ENCODE assay signal across 1 cellular context in the genomic region with DNA sequence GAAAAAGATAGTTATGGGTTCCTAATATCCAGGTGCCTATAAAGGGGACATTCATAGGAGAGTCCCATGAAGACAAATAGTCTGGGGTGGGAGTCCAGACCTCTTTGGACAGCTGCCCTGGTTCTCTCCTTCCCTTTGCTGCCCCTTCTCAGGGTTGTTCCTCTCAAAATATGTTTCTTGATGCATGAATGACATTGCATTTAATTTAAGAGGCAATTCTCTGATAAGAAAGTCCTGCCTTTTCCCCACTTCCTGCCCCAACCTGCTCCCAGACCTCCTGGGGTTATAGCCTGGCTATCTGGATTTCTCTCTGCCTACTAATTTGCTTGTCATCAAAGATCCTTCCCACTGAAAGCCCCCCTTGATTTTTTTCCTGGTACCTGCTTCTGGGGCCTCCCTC.
A peak's percentile ranks its signal among the peaks of the same experiment; 100 is the strongest.
TF ChIP-seq lines count a peak whose summit lies in the region.

No MANE protein-coding gene starts in this region.

TF ChIP-seq in K562, 482 proteins besides CTCF, POLR2A, EP300 and RAD21 (continued from another document):
- TF ChIP-seq, protein P1, sequence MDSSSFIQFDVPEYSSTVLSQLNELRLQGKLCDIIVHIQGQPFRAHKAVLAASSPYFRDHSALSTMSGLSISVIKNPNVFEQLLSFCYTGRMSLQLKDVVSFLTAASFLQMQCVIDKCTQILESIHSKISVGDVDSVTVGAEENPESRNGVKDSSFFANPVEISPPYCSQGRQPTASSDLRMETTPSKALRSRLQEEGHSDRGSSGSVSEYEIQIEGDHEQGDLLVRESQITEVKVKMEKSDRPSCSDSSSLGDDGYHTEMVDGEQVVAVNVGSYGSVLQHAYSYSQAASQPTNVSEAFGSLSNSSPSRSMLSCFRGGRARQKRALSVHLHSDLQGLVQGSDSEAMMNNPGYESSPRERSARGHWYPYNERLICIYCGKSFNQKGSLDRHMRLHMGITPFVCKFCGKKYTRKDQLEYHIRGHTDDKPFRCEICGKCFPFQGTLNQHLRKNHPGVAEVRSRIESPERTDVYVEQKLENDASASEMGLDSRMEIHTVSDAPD (CRISPR knock-in tag; IDR thresholded peaks at IDR 0.05): no peak
- no peak for TF ChIP-seq MTA2 (IDR thresholded peaks at IDR 0.05; ENCODE audit: low read depth)
- no peak for TF ChIP-seq RB1 (IDR thresholded peaks at IDR 0.05; ENCODE audit: low read depth)
- TF ChIP-seq, protein P2, sequence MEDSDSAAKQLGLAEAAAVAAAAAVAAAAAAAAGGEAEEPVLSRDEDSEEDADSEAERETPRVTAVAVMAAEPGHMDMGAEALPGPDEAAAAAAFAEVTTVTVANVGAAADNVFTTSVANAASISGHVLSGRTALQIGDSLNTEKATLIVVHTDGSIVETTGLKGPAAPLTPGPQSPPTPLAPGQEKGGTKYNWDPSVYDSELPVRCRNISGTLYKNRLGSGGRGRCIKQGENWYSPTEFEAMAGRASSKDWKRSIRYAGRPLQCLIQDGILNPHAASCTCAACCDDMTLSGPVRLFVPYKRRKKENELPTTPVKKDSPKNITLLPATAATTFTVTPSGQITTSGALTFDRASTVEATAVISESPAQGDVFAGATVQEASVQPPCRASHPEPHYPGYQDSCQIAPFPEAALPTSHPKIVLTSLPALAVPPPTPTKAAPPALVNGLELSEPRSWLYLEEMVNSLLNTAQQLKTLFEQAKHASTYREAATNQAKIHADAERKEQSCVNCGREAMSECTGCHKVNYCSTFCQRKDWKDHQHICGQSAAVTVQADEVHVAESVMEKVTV (CRISPR knock-in tag; IDR thresholded peaks at IDR 0.05): no peak
- no peak for TF ChIP-seq NFYB (IDR thresholded peaks at IDR 0.05; ENCODE audit: extremely low read depth, insufficient read length)
- no peak for TF ChIP-seq EP400 (IDR thresholded peaks at IDR 0.05)
- no peak for TF ChIP-seq ZNF589 (CRISPR knock-in tag; IDR thresholded peaks at IDR 0.05; ENCODE audit: low read depth)
- no peak for TF ChIP-seq PTRF (tag; IDR thresholded peaks at IDR 0.05)
- TF ChIP-seq IFI16 (CRISPR knock-in tag; IDR thresholded peaks at IDR 0.05): no peak
- no peak for TF ChIP-seq ZNF696 (CRISPR knock-in tag; conservative IDR thresholded peaks at IDR 0.05)
- TF ChIP-seq NCOA4 (IDR thresholded peaks at IDR 0.05; ENCODE audit: partially characterized antibody): no peak
- peak; percentile 34; the same call in 1 of the 2 replicates for TF ChIP-seq MAFF (IDR thresholded peaks at IDR 0.05; ENCODE audit: low read length)
- no peak for TF ChIP-seq ZNF347 (CRISPR knock-in tag; IDR thresholded peaks at IDR 0.05; ENCODE audit: low read depth)
- no peak for TF ChIP-seq MIER1 (IDR thresholded peaks at IDR 0.05; ENCODE audit: low read depth)
- TF ChIP-seq ATF7 (IDR thresholded peaks at IDR 0.05): no peak
- TF ChIP-seq, protein P3, sequence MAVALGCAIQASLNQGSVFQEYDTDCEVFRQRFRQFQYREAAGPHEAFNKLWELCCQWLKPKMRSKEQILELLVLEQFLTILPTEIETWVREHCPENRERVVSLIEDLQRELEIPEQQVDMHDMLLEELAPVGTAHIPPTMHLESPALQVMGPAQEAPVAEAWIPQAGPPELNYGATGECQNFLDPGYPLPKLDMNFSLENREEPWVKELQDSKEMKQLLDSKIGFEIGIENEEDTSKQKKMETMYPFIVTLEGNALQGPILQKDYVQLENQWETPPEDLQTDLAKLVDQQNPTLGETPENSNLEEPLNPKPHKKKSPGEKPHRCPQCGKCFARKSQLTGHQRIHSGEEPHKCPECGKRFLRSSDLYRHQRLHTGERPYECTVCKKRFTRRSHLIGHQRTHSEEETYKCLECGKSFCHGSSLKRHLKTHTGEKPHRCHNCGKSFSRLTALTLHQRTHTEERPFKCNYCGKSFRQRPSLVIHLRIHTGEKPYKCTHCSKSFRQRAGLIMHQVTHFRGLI (CRISPR knock-in tag; IDR thresholded peaks at IDR 0.05): no peak
- no peak for TF ChIP-seq GATA2 (CRISPR knock-in tag; IDR thresholded peaks at IDR 0.05)
- TF ChIP-seq PURB (CRISPR knock-in tag; IDR thresholded peaks at IDR 0.05; ENCODE audit: low read depth): no peak
- no peak for TF ChIP-seq PHF21A (IDR thresholded peaks at IDR 0.05; ENCODE audit: borderline replicate concordance, low read depth)
- TF ChIP-seq, protein P4, sequence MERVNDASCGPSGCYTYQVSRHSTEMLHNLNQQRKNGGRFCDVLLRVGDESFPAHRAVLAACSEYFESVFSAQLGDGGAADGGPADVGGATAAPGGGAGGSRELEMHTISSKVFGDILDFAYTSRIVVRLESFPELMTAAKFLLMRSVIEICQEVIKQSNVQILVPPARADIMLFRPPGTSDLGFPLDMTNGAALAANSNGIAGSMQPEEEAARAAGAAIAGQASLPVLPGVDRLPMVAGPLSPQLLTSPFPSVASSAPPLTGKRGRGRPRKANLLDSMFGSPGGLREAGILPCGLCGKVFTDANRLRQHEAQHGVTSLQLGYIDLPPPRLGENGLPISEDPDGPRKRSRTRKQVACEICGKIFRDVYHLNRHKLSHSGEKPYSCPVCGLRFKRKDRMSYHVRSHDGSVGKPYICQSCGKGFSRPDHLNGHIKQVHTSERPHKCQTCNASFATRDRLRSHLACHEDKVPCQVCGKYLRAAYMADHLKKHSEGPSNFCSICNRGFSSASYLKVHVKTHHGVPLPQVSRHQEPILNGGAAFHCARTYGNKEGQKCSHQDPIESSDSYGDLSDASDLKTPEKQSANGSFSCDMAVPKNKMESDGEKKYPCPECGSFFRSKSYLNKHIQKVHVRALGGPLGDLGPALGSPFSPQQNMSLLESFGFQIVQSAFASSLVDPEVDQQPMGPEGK (CRISPR knock-in tag; IDR thresholded peaks at IDR 0.05; ENCODE audit: borderline replicate concordance): no peak
- TF ChIP-seq PML (IDR thresholded peaks at IDR 0.05; ENCODE audit: low read length): no peak
- TF ChIP-seq, protein P5, sequence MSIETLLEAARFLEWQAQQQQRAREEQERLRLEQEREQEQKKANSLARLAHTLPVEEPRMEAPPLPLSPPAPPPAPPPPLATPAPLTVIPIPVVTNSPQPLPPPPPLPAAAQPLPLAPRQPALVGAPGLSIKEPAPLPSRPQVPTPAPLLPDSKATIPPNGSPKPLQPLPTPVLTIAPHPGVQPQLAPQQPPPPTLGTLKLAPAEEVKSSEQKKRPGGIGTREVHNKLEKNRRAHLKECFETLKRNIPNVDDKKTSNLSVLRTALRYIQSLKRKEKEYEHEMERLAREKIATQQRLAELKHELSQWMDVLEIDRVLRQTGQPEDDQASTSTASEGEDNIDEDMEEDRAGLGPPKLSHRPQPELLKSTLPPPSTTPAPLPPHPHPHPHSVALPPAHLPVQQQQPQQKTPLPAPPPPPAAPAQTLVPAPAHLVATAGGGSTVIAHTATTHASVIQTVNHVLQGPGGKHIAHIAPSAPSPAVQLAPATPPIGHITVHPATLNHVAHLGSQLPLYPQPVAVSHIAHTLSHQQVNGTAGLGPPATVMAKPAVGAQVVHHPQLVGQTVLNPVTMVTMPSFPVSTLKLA (conservative IDR thresholded peaks at IDR 0.05): no peak
- TF ChIP-seq NEUROD1 (IDR thresholded peaks at IDR 0.05; ENCODE audit: borderline replicate concordance, low read depth, low read length, partially characterized antibody): no peak
- no peak for TF ChIP-seq KDM2B (CRISPR knock-in tag; IDR thresholded peaks at IDR 0.05)
- no peak for TF ChIP-seq SIRT6 (IDR thresholded peaks at IDR 0.05; ENCODE audit: low read depth, low read length)
- TF ChIP-seq TCF3 (CRISPR knock-in tag; IDR thresholded peaks at IDR 0.05): no peak
- no peak for TF ChIP-seq RFX1 (IDR thresholded peaks at IDR 0.05)
